Comparison of ENCODE assay signal across 8 cellular contexts in genomic region chr1:117606608-117607261, GRCh38. TPM values are rescaled to one million over a fixed set of nuclear protein-coding genes. Genes with fewer than 3 reads are reported as not detected.
DNase-seq lines count a peak whose midpoint lies in the region; ATAC-seq and TF ChIP-seq lines count a peak whose summit lies in the region.

No MANE protein-coding gene starts in this region.

- peaks cover 40% of the 10 kb centered on the region for H3K4me1 Mint-ChIP-seq in memory B cell

- H3K79me2 ChIP-seq in DND-41 (ENCODE audit: insufficient read depth, low read length): peaks cover 59% of the 10 kb centered on the region

- no peaks in the 10 kb centered on the region for H3K27me3 Mint-ChIP-seq in memory B cell

- H4K20me1 ChIP-seq in DND-41 (ENCODE audit: insufficient read depth, low read length): peaks cover 35% of the 10 kb centered on the region

- peak overlapping the region; percentile 99 for H3K4me3 Mint-ChIP-seq in memory B cell

- H3K36me3 Mint-ChIP-seq in memory B cell: peaks cover 18% of the 10 kb centered on the region

- H3K4me3 ChIP-seq in DND-41 (ENCODE audit: low read depth in 1 of 2, low read length in 2 of 2): peak overlapping the region; percentile 80 to 87

- H3K27ac Mint-ChIP-seq in memory B cell: peak overlapping the region; percentile 99

- peak overlapping the region; percentile 93 for H3K27ac ChIP-seq in DND-41 (ENCODE audit: low read length)

- H2AFZ ChIP-seq in DND-41 (ENCODE audit: low read depth, low read length): 0 out of 2 replicates have a peak overlapping the region, but pooled peaks have one; percentile 34

- ATAC-seq in DND-41 (ENCODE audit: insufficient read depth, low read depth): peak; percentile 22
- peak; percentile 22 for ATAC-seq in HG03196 (IDR thresholded peaks at IDR 0.05; ENCODE audit: unreplicated experiment)
- ATAC-seq in memory B cell (ENCODE audit: low read depth): peak; percentile 30
- ATAC-seq in HG03460 (IDR thresholded peaks at IDR 0.05; ENCODE audit: unreplicated experiment): no peak

- DNase-seq in DND-41: peak; percentile 76
- peak; percentile 47 to 60 for DNase-seq in activated CD4-positive, alpha-beta T cell treated with anti-CD3 and anti-CD28 coated beads for 4 hours
- peak; percentile 39 for DNase-seq in dermis blood vessel endothelial cell
- peak; percentile 61 to 64 for DNase-seq in memory B cell (ENCODE audit: low spot score in 2 of 2)
- DNase-seq in stimulated activated CD8-positive, alpha-beta memory T cell treated with anti-CD3 and anti-CD28 coated beads, Interleukin-15, amount 100 ng/mL, for 48 hours (ENCODE audit: low read depth in 2 of 2): peak; percentile 34 to 41
- DNase-seq in SIG-M5 (lab: John Stamatoyannopoulos, UW): no peak

- H3K9ac ChIP-seq in DND-41 (ENCODE audit: low read depth, low read length): peak overlapping the region; percentile 90

- H3K4me1 ChIP-seq in DND-41 (ENCODE audit: insufficient read depth, low read length): peaks cover 51% of the 10 kb centered on the region

- no peaks in the 10 kb centered on the region for H3K9me3 Mint-ChIP-seq in memory B cell

- TF ChIP-seq CTCF in DND-41 (IDR thresholded peaks at IDR 0.05; ENCODE audit: borderline replicate concordance, extremely low read depth, low read length, poor library complexity, severe bottlenecking): peak; percentile 19

- H3K4me2 ChIP-seq in DND-41 (ENCODE audit: insufficient read depth, low read length): peak overlapping the region; percentile 88

- H3K27me3 ChIP-seq in DND-41 (ENCODE audit: insufficient read depth, low read length, poor library complexity): no peaks in the 10 kb centered on the region

- H3K9me3 ChIP-seq in DND-41 (ENCODE audit: insufficient read depth, low read length, severe bottlenecking): no peaks in the 10 kb centered on the region

- peaks cover 36% of the 10 kb centered on the region for H3K36me3 ChIP-seq in DND-41 (ENCODE audit: insufficient read depth, low read length)

RNA-seq across cellular contexts. Expression of gene TENT5C, which starts 0.9 kb away (rescaled TPM):
- 0.51 and 0.98 TPM in 2 replicates for total RNA-seq in dermis blood vessel endothelial cell
